12 cellular contexts compared by ENCODE assay signal in the genomic region with DNA sequence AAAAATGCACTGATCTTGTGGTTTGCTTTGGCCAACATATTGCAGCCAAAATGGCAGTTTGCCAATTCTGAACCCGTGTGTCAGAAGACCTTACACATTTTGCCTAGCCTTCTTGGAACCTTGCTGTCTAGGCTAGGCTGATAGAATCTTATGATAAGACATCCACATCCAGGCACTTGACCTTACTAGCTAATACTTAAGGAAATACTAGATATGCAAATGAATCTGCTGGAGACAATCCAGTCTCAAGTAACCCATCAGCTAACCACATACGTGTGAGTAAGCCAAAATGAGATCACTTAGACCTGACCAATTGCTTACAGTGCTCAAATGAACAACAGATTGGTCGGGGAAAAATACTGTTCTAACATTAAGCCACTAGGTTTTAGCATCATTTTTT.
A peak's percentile ranks its signal among the peaks of the same experiment; 100 is the strongest.
DNase-seq lines count a peak whose midpoint lies in the region; ATAC-seq and TF ChIP-seq lines count a peak whose summit lies in the region.
"Had no signal": no experiment of that assay in that cellular context is flagged by ENCODE, and none has a peak within 500 bp of the region (broad histone marks: within the 10 kb centered on the region; RNA-seq: fewer than 3 reads in every experiment).

No MANE protein-coding gene starts in this region.

- DNase-seq in A172 (ENCODE audit: low spot score) (peak; percentile 86), IMR-90 (peak; percentile 11), SHP77 treated with DMSO at 0.1 percent for 48 hours (lab: John Stamatoyannopoulos, UW) (peak; percentile 14), fibroblast of peridontal ligament (ENCODE audit: extremely low read depth) (peak; percentile 80), pons (ENCODE audit: low spot score) (no peak), WERI-Rb-1 (no peak)
- DNase-seq in stimulated activated naive CD8-positive, alpha-beta T cell treated with anti-CD3 and anti-CD28 coated beads, Interleukin-15, amount 100 ng/mL, for 72 hours: no peak
- DNase-seq: activated naive CD8-positive, alpha-beta T cell treated with anti-CD3 and anti-CD28 coated beads, Interleukin-2, amount 10 ng/mL, durations not matched to agents 7 days and 5 days; endodermal cell; T-helper 17 cell; tibial artery had no signal

- no peak overlapping the region for H3K4me2 ChIP-seq in IMR-90 (ENCODE audit: low read depth, low read length)

- CTCF ChIA-PET in IMR-90 (lab: Yijun Ruan, JAX): interaction anchor here (0.6 kb wide), 1 partner anchor 17 kb away, joined by 3 read pairs; no protein-coding TSS in a partner anchor

- no peak overlapping the region for H2BK15ac ChIP-seq in IMR-90 (ENCODE audit: low read depth, low read length)

- H3K4ac ChIP-seq in IMR-90 (ENCODE audit: low read depth, low read length): no peak overlapping the region

- POLR2A ChIA-PET in IMR-90 (lab: Charles Lee; ENCODE audit: unreplicated experiment): no interaction called here

- H2BK120ac ChIP-seq in IMR-90 (ENCODE audit: low read depth, low read length): no peak overlapping the region

- no peak overlapping the region for H3K4me3 Mint-ChIP-seq in stimulated activated naive CD8-positive, alpha-beta T cell treated with anti-CD3 and anti-CD28 coated beads, Interleukin-15, amount 100 ng/mL, for 72 hours
- H3K4me3 Mint-ChIP-seq: activated naive CD8-positive, alpha-beta T cell treated with anti-CD3 and anti-CD28 coated beads, Interleukin-2, amount 10 ng/mL, durations not matched to agents 7 days and 5 days; endodermal cell; T-helper 17 cell had no signal

- no peak overlapping the region for H3K56ac ChIP-seq in IMR-90 (ENCODE audit: extremely low read depth, insufficient read depth, low read length)

- no TSS peak for BruUV-seq in IMR-90 (replicated peaks; lab: Mats Ljungman, UMichigan)

- dilution Hi-C loops in IMR-90 (cut with HindIII; ENCODE audit: low sequenced_read_pairs, unreplicated experiment): no loop called here

- no peaks in the 10 kb centered on the region for H3K4me1 ChIP-seq in IMR-90 (ENCODE audit: control insufficient read depth, insufficient read depth, low read length)

- no peaks in the 10 kb centered on the region for H3K36me3 ChIP-seq in IMR-90 (ENCODE audit: control insufficient read depth, insufficient read depth, low read length)
- no peaks in the 10 kb centered on the region for H3K36me3 ChIP-seq in WERI-Rb-1
- H3K36me3 ChIP-seq: tibial artery had no signal

- TF ChIP-seq POLR2A in IMR-90 (IDR thresholded peaks at IDR 0.05; ENCODE audit: low read depth, low read length): no peak

- no peaks in the 10 kb centered on the region for H4K20me1 ChIP-seq in IMR-90 (ENCODE audit: insufficient read depth, low read length)

- H3K23ac ChIP-seq in IMR-90 (ENCODE audit: low read depth, low read length): no peak overlapping the region

- in situ Hi-C loops in IMR-90 (cut with MboI; ENCODE audit: low sequenced_read_pairs): no loop called here

- H3K9me3 ChIP-seq in IMR-90 (ENCODE audit: control insufficient read depth, insufficient read depth, low read length): no peaks in the 10 kb centered on the region
- H3K9me3 ChIP-seq in WERI-Rb-1 (ENCODE audit: severe bottlenecking): no peaks in the 10 kb centered on the region
- H3K9me3 ChIP-seq: tibial artery had no signal

- H3K4me3 ChIP-seq in IMR-90 (ENCODE audit: insufficient read depth, low read depth, low read length): no peak overlapping the region
- no peak overlapping the region for H3K4me3 ChIP-seq in WERI-Rb-1 (ENCODE audit: low read depth, low read length)
- H3K4me3 ChIP-seq: tibial artery had no signal

- no peak overlapping the region for H4K91ac ChIP-seq in IMR-90 (ENCODE audit: insufficient read depth, low read depth, low read length)

- H2BK20ac ChIP-seq in IMR-90 (ENCODE audit: low read depth, low read length): no peak overlapping the region

- H2AK9ac ChIP-seq in IMR-90 (replicated peaks; ENCODE audit: low read depth, low read length, poor library complexity): no peak overlapping the region

- intact Hi-C loops in IMR-90 (cut with micrococcal nuclease): no loop called here

- H4K8ac ChIP-seq in IMR-90 (ENCODE audit: low read depth in 2 of 2, low read length in 2 of 2): no peak overlapping the region

- H4K5ac ChIP-seq in IMR-90 (ENCODE audit: low read depth, low read length): no peak overlapping the region

- H3K9ac ChIP-seq in IMR-90 (ENCODE audit: low read depth, low read length): no peak overlapping the region

- H3K18ac ChIP-seq in IMR-90 (ENCODE audit: low read depth, low read length): no peak overlapping the region

- H3K9me1 ChIP-seq in IMR-90 (ENCODE audit: insufficient read depth, low read length): no peaks in the 10 kb centered on the region

- H3K9me3 Mint-ChIP-seq in stimulated activated naive CD8-positive, alpha-beta T cell treated with anti-CD3 and anti-CD28 coated beads, Interleukin-15, amount 100 ng/mL, for 72 hours: peaks cover 3 to 11% of the 10 kb centered on the region in 2 donors
- H3K9me3 Mint-ChIP-seq: endodermal cell had no signal

- TF ChIP-seq CTCF in IMR-90 (conservative IDR thresholded peaks at IDR 0.05; ENCODE audit: low read depth, low read length) (no peak), WERI-Rb-1 (IDR thresholded peaks at IDR 0.05; ENCODE audit: low read depth, low read length) (no peak)

- H3K14ac ChIP-seq in IMR-90 (replicated peaks; ENCODE audit: low read depth, low read length): no peak overlapping the region

- no peak overlapping the region for H2BK5ac ChIP-seq in IMR-90 (ENCODE audit: low read depth, low read length, poor library complexity, severe bottlenecking)

- no peak overlapping the region for H2AK5ac ChIP-seq in IMR-90 (ENCODE audit: low read depth, low read length)

- no peaks in the 10 kb centered on the region for H3K4me1 Mint-ChIP-seq in stimulated activated naive CD8-positive, alpha-beta T cell treated with anti-CD3 and anti-CD28 coated beads, Interleukin-15, amount 100 ng/mL, for 72 hours
- H3K4me1 Mint-ChIP-seq: activated naive CD8-positive, alpha-beta T cell treated with anti-CD3 and anti-CD28 coated beads, Interleukin-2, amount 10 ng/mL, durations not matched to agents 7 days and 5 days; endodermal cell; T-helper 17 cell had no signal

- ATAC-seq in IMR-90 (ENCODE audit: low read depth) (no peak), HG03469 (IDR thresholded peaks at IDR 0.05; ENCODE audit: unreplicated experiment) (no peak)
- ATAC-seq in stimulated activated naive CD8-positive, alpha-beta T cell treated with anti-CD3 and anti-CD28 coated beads, Interleukin-15, amount 100 ng/mL, for 72 hours: no peak
- ATAC-seq: T-helper 17 cell had no signal

- TF ChIP-seq RAD21 in IMR-90 (IDR thresholded peaks at IDR 0.05; ENCODE audit: low read length): no peak

- no CpG with 5 or more reads among the region's 3 CpGs for WGBS in IMR-90 (ENCODE audit: extremely low coverage in 2 of 2, insufficient read length in 1 of 2), 2 experiments

- H3K27me3 Mint-ChIP-seq in stimulated activated naive CD8-positive, alpha-beta T cell treated with anti-CD3 and anti-CD28 coated beads, Interleukin-15, amount 100 ng/mL, for 72 hours: no peaks in the 10 kb centered on the region
- H3K27me3 Mint-ChIP-seq: activated naive CD8-positive, alpha-beta T cell treated with anti-CD3 and anti-CD28 coated beads, Interleukin-2, amount 10 ng/mL, durations not matched to agents 7 days and 5 days; T-helper 17 cell had no signal

- no peak overlapping the region for H2AFZ ChIP-seq in IMR-90 (replicated peaks; ENCODE audit: low read length, poor library complexity)

- H3K27me3 ChIP-seq in IMR-90 (ENCODE audit: control insufficient read depth, insufficient read depth, low read length) (no peaks in the 10 kb centered on the region), WERI-Rb-1 (ENCODE audit: insufficient read depth, low read depth, severe bottlenecking) (no peaks in the 10 kb centered on the region)
- H3K27me3 ChIP-seq: tibial artery had no signal

- no peak overlapping the region for H3K27ac ChIP-seq in IMR-90 (ENCODE audit: insufficient read depth, low read length)
- no peak overlapping the region for H3K27ac ChIP-seq in WERI-Rb-1
- H3K27ac ChIP-seq: tibial artery had no signal

- no peak overlapping the region for H3K27ac Mint-ChIP-seq in stimulated activated naive CD8-positive, alpha-beta T cell treated with anti-CD3 and anti-CD28 coated beads, Interleukin-15, amount 100 ng/mL, for 72 hours
- H3K27ac Mint-ChIP-seq: activated naive CD8-positive, alpha-beta T cell treated with anti-CD3 and anti-CD28 coated beads, Interleukin-2, amount 10 ng/mL, durations not matched to agents 7 days and 5 days; endodermal cell; T-helper 17 cell had no signal

- H3K79me1 ChIP-seq in IMR-90 (ENCODE audit: low read depth in 1 of 2, low read length in 2 of 2): no peaks in the 10 kb centered on the region

TF ChIP-seq in IMR-90, 13 proteins besides CTCF, POLR2A, EP300 and RAD21:
- TF ChIP-seq FOS (IDR thresholded peaks at IDR 0.05; ENCODE audit: low read depth, low read length) (no peak), USF2 (IDR thresholded peaks at IDR 0.05; ENCODE audit: low read depth, low read length) (no peak), CHD1 (IDR thresholded peaks at IDR 0.05; ENCODE audit: low read depth, low read length) (no peak), CEBPB (IDR thresholded peaks at IDR 0.05; ENCODE audit: low read depth, low read length) (no peak), NFE2L2 (IDR thresholded peaks at IDR 0.05; ENCODE audit: low read depth, low read length) (no peak), SMC3 (IDR thresholded peaks at IDR 0.05; ENCODE audit: low read depth, low read length) (no peak)

Comparison
In these comparisons a context has a peak if more than half of its experiments do, and no peak if none do; other contexts are left out.
1. DNase-seq: peak in A172 (single experiment), IMR-90 (single experiment), SHP77 treated with DMSO at 0.1 percent for 48 hours (single experiment) and fibroblast of peridontal ligament (single experiment); none in stimulated activated naive CD8-positive, alpha-beta T cell treated with anti-CD3 and anti-CD28 coated beads, Interleukin-15, amount 100 ng/mL, for 72 hours (0 of 2), pons (single experiment) and WERI-Rb-1 (single experiment).